7 cellular contexts compared by ENCODE assay signal in genomic region chr3:30751610-30752299, GRCh38.
DNase-seq lines count a peak whose midpoint lies in the region; ATAC-seq and TF ChIP-seq lines count a peak whose summit lies in the region.

No MANE protein-coding gene starts in this region.

- peak overlapping the region; percentile 84 for H3K27ac Mint-ChIP-seq in stimulated activated naive B cell treated with anti-CD40 and anti-IgM and Interleukin-4, amounts not matched to agents 10 μg/mL and 1 μg/mL and 100 μg/mL, for 72 hours

- in situ Hi-C loops in astrocyte of the cerebellum (cut with HindIII; ENCODE audit: low sequenced_read_pairs) = loop anchor here (25.0 kb wide), 1 partner anchor 386 kb away; no protein-coding TSS in a partner anchor

- H3K4me1 ChIP-seq in lower lobe of right lung = peaks cover 10% of the 10 kb centered on the region

- DNase-seq in T-helper 1 cell (peak in 3 of 5 donors; percentile 22 to 44 (median 40)), astrocyte of the cerebellum (ENCODE audit: low read depth) (peak; percentile 27), lower lobe of right lung (no peak), NCI-H1436 treated with DMSO at 0.1 percent for 48 hours (lab: John Stamatoyannopoulos, UW) (no peak)
- peak; percentile 51 for DNase-seq in stimulated activated naive B cell treated with anti-CD40 and anti-IgM and Interleukin-4, amounts not matched to agents 10 μg/mL and 1 μg/mL and 100 μg/mL, for 72 hours

- H3K27ac ChIP-seq in lower lobe of right lung = no peak overlapping the region

- H3K4me3 ChIP-seq in astrocyte of the cerebellum (ENCODE audit: low read depth, low read length) (no peak overlapping the region), lower lobe of right lung (no peak overlapping the region)

- H3K36me3 Mint-ChIP-seq in stimulated activated naive B cell treated with anti-CD40 and anti-IgM and Interleukin-4, amounts not matched to agents 10 μg/mL and 1 μg/mL and 100 μg/mL, for 72 hours = no peaks in the 10 kb centered on the region

- no peak for TF ChIP-seq POLR2A in GM18505 (IDR thresholded peaks at IDR 0.05; ENCODE audit: borderline replicate concordance, extremely low read depth, insufficient read depth, insufficient read length)

- TF ChIP-seq CTCF in astrocyte of the cerebellum (IDR thresholded peaks at IDR 0.05; ENCODE audit: low read depth, low read length, missing control alignments) (peak; percentile 57), lower lobe of right lung (IDR thresholded peaks at IDR 0.05) (peak; percentile 47)

- H3K4me1 Mint-ChIP-seq in stimulated activated naive B cell treated with anti-CD40 and anti-IgM and Interleukin-4, amounts not matched to agents 10 μg/mL and 1 μg/mL and 100 μg/mL, for 72 hours = peaks cover 25 to 39% of the 10 kb centered on the region in 2 donors

- no peaks in the 10 kb centered on the region for H3K27me3 ChIP-seq in lower lobe of right lung (ENCODE audit: low read depth)

- peak overlapping the region; percentile 2 to 29 for H3K4me3 Mint-ChIP-seq in stimulated activated naive B cell treated with anti-CD40 and anti-IgM and Interleukin-4, amounts not matched to agents 10 μg/mL and 1 μg/mL and 100 μg/mL, for 72 hours

- no peaks in the 10 kb centered on the region for H3K36me3 ChIP-seq in lower lobe of right lung

- H3K27me3 Mint-ChIP-seq in stimulated activated naive B cell treated with anti-CD40 and anti-IgM and Interleukin-4, amounts not matched to agents 10 μg/mL and 1 μg/mL and 100 μg/mL, for 72 hours = no peaks in the 10 kb centered on the region

- H3K9me3 Mint-ChIP-seq in stimulated activated naive B cell treated with anti-CD40 and anti-IgM and Interleukin-4, amounts not matched to agents 10 μg/mL and 1 μg/mL and 100 μg/mL, for 72 hours = no peaks in the 10 kb centered on the region

- peak; percentile 51 for ATAC-seq in GM18505 (IDR thresholded peaks at IDR 0.05; ENCODE audit: unreplicated experiment)
- peak; percentile 48 for ATAC-seq in HG02678 (IDR thresholded peaks at IDR 0.05; ENCODE audit: unreplicated experiment)
- peak in 1 of 2 donors; percentile 47 for ATAC-seq in lower lobe of right lung
- peak; percentile 79 to 84 for ATAC-seq in stimulated activated naive B cell treated with anti-CD40 and anti-IgM and Interleukin-4, amounts not matched to agents 10 μg/mL and 1 μg/mL and 100 μg/mL, for 72 hours (replicated peaks)

- intact Hi-C loops in lower lobe of right lung (cut with DNase I) = no loop called here

- no peaks in the 10 kb centered on the region for H3K9me3 ChIP-seq in lower lobe of right lung

Comparison
In these comparisons a context has a peak if more than half of its experiments do, and no peak if none do; other contexts are left out.
1. DNase-seq: peak in T-helper 1 cell (3 of 5), astrocyte of the cerebellum (single experiment) and stimulated activated naive B cell treated with anti-CD40 and anti-IgM and Interleukin-4, amounts not matched to agents 10 μg/mL and 1 μg/mL and 100 μg/mL, for 72 hours (single experiment); none in lower lobe of right lung (single experiment) and NCI-H1436 treated with DMSO at 0.1 percent for 48 hours (single experiment).